Comparison of ENCODE assay signal across 21 cellular contexts in the genomic region with DNA sequence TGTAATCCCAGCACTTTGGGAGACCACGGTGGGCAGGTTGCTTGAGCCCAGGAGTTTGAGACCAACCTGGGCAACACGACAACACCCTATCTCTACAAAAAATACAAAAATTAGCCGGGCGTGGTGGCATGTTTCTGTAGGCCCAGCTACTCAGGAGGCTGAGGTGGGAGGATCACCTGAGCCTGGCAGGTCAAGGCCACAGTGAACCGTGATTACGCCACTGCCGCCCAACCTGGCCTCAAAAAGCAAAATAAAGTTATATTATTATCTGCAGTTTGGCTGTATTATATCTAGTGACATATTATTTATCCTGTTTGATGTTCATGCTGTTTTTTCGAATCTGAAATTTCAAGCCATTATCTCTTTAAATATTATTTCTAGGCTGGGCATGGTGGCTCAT. TPM values are rescaled to one million over a fixed set of nuclear protein-coding genes. Genes with fewer than 3 reads are reported as not detected.
DNase-seq lines count a peak whose midpoint lies in the region; ATAC-seq and TF ChIP-seq lines count a peak whose summit lies in the region.
"Had no signal": no experiment of that assay in that cellular context is flagged by ENCODE, and none has a peak within 500 bp of the region (broad histone marks: within the 10 kb centered on the region; RNA-seq: fewer than 3 reads in every experiment).

No MANE protein-coding gene starts in this region.

- H3K4me1 Mint-ChIP-seq in CD4-positive, CD25-positive, alpha-beta regulatory T cell: peaks cover 5 to 45% (median 19%) of the 10 kb centered on the region in 4 donors
- H3K4me1 Mint-ChIP-seq in GM23338 (peaks cover 31% of the 10 kb centered on the region), mesothelial cell of epicardium (peaks cover 19% of the 10 kb centered on the region)

- H3K9me3 Mint-ChIP-seq in CD4-positive, CD25-positive, alpha-beta regulatory T cell: no peaks in the 10 kb centered on the region
- H3K9me3 Mint-ChIP-seq in GM23338: no peaks in the 10 kb centered on the region
- no peaks in the 10 kb centered on the region for H3K9me3 Mint-ChIP-seq in mesothelial cell of epicardium
- H3K9me3 Mint-ChIP-seq: CD14-positive monocyte; CD4-positive, alpha-beta memory T cell; H9 had no signal

- H3K27ac Mint-ChIP-seq in CD4-positive, CD25-positive, alpha-beta regulatory T cell: peak overlapping the region in 2 of 3 donors; percentile 51 to 55
- H3K27ac Mint-ChIP-seq in GM23338 (no peak overlapping the region), mesothelial cell of epicardium (peak overlapping the region; percentile 86)
- H3K27ac Mint-ChIP-seq: CD14-positive monocyte had no signal

- H3K9me3 ChIP-seq in right atrium auricular region (no peaks in the 10 kb centered on the region), uterus (no peaks in the 10 kb centered on the region)
- no peaks in the 10 kb centered on the region for H3K9me3 ChIP-seq in CD4-positive, CD25-positive, alpha-beta regulatory T cell (ENCODE audit: control insufficient read depth in 2 of 2, low read length in 2 of 2)
- H3K9me3 ChIP-seq: A549; BE2C; BLaER1 treated with 17β-estradiol and CSF1 and Interleukin-3, amounts not matched to agents 10 nM and 100 nM; Caco-2 had no signal

- peaks cover 12% of the 10 kb centered on the region for H3K36me3 Mint-ChIP-seq in CD4-positive, CD25-positive, alpha-beta regulatory T cell
- H3K36me3 Mint-ChIP-seq in GM23338 (ENCODE audit: low read depth) (peaks cover 9% of the 10 kb centered on the region; the same call in 2 of the 3 replicates), mesothelial cell of epicardium (peaks cover 17% of the 10 kb centered on the region)

- H3K27ac ChIP-seq in right atrium auricular region (no peak overlapping the region), GM23338 (ENCODE audit: low read depth) (0 out of 2 replicates have a peak overlapping the region, but pooled peaks have one; percentile 10), uterus (no peak overlapping the region)
- no peak overlapping the region for H3K27ac ChIP-seq in CD4-positive, CD25-positive, alpha-beta regulatory T cell (ENCODE audit: insufficient read depth, low read length, poor library complexity, severe bottlenecking)
- H3K27ac ChIP-seq: A549; BLaER1 treated with 17β-estradiol and CSF1 and Interleukin-3, amounts not matched to agents 10 nM and 100 nM had no signal

- intact Hi-C loops in Right ventricle myocardium inferior (cut with DNase I) (no loop called here), uterus (cut with DNase I; ENCODE audit: low total_unique reads) (no loop called here)

- H3K4me3 ChIP-seq in right atrium auricular region: no peak overlapping the region
- no peak overlapping the region for H3K4me3 ChIP-seq in CD4-positive, CD25-positive, alpha-beta regulatory T cell (ENCODE audit: low read depth, low read length)
- H3K4me3 ChIP-seq in GM23338: no peak overlapping the region
- no peak overlapping the region for H3K4me3 ChIP-seq in uterus
- H3K4me3 ChIP-seq: A549; BLaER1 treated with 17β-estradiol and CSF1 and Interleukin-3, amounts not matched to agents 10 nM and 100 nM had no signal

- ATAC-seq in Right ventricle myocardium inferior: no peak
- no peak for ATAC-seq in CD4-positive, CD25-positive, alpha-beta regulatory T cell (ENCODE audit: low read depth in 2 of 2)
- ATAC-seq in GM23338: no peak
- ATAC-seq: A549, HCT116 had no signal

- H4K20me1 ChIP-seq in GM23338 (replicated peaks; ENCODE audit: insufficient read depth): peaks cover 21% of the 10 kb centered on the region

- no peak overlapping the region for H2AFZ ChIP-seq in GM23338

- peaks cover 40% of the 10 kb centered on the region for H3K79me2 ChIP-seq in GM23338 (replicated peaks; ENCODE audit: insufficient read depth)

- peaks cover 6% of the 10 kb centered on the region for H3K36me3 ChIP-seq in right atrium auricular region
- H3K36me3 ChIP-seq in CD4-positive, CD25-positive, alpha-beta regulatory T cell (ENCODE audit: control insufficient read depth, insufficient read depth, low read length): peaks cover 7% of the 10 kb centered on the region
- H3K36me3 ChIP-seq in GM23338 (ENCODE audit: insufficient read depth): no peaks in the 10 kb centered on the region; the same call in 1 of the 2 replicates
- no peaks in the 10 kb centered on the region for H3K36me3 ChIP-seq in uterus

- DNase-seq in Right ventricle myocardium inferior (ENCODE audit: missing footprints) (peak; percentile 30), right atrium auricular region (ENCODE audit: low spot score) (no peak), GM23338 (ENCODE audit: low spot score) (no peak), mesothelial cell of epicardium (ENCODE audit: low spot score in 2 of 2, unreplicated experiment in 2 of 2) (no peak), uterus (no peak)
- no peak for DNase-seq in CD4-positive, CD25-positive, alpha-beta regulatory T cell
- no peak for DNase-seq in activated CD4-positive, alpha-beta T cell treated with anti-CD3 and anti-CD28 coated beads, Interleukin-2, amount 50 U/mL, for 1 hour
- DNase-seq: 8988T; ACHN; AML-193; BE2C; Caco-2; CD4-positive, alpha-beta memory T cell; DMS 273 treated with DMSO at 0.1 percent for 48 hours; DMS79; GF-D8; H9 had no signal

- no peaks in the 10 kb centered on the region for H3K27me3 Mint-ChIP-seq in CD4-positive, CD25-positive, alpha-beta regulatory T cell
- peaks cover 3% of the 10 kb centered on the region for H3K27me3 Mint-ChIP-seq in GM23338 (ENCODE audit: insufficient read depth, low read depth, poor library complexity)
- H3K27me3 Mint-ChIP-seq in mesothelial cell of epicardium (ENCODE audit: low read depth): no peaks in the 10 kb centered on the region
- H3K27me3 Mint-ChIP-seq: CD4-positive, alpha-beta memory T cell had no signal

- H3K9me2 ChIP-seq in GM23338 (ENCODE audit: insufficient read depth): no peaks in the 10 kb centered on the region

- H3K4me1 ChIP-seq in right atrium auricular region (peaks cover 0 to 14% of the 10 kb centered on the region in 2 donors), GM23338 (ENCODE audit: insufficient read depth) (peaks cover 24% of the 10 kb centered on the region), uterus (no peaks in the 10 kb centered on the region)
- H3K4me1 ChIP-seq in CD4-positive, CD25-positive, alpha-beta regulatory T cell (ENCODE audit: control insufficient read depth, insufficient read depth, low read length, poor library complexity, severe bottlenecking): peaks cover 16% of the 10 kb centered on the region

- H3F3A ChIP-seq in GM23338 (replicated peaks; ENCODE audit: low read depth): 0 out of 2 replicates have a peak, but pooled peaks cover 12% of the 10 kb centered on the region

- H3K27me3 ChIP-seq in right atrium auricular region: no peaks in the 10 kb centered on the region
- H3K27me3 ChIP-seq in CD4-positive, CD25-positive, alpha-beta regulatory T cell (ENCODE audit: control insufficient read depth, insufficient read depth, low read length): no peaks in the 10 kb centered on the region
- H3K27me3 ChIP-seq in GM23338 (ENCODE audit: insufficient read depth): no peaks in the 10 kb centered on the region
- H3K27me3 ChIP-seq in uterus: no peaks in the 10 kb centered on the region
- H3K27me3 ChIP-seq: BE2C had no signal

- no peak for TF ChIP-seq POLR2A in uterus (IDR thresholded peaks at IDR 0.05)

- peak overlapping the region in 1 of 4 donors; percentile 43 for H3K4me3 Mint-ChIP-seq in CD4-positive, CD25-positive, alpha-beta regulatory T cell
- no peak overlapping the region for H3K4me3 Mint-ChIP-seq in GM23338
- H3K4me3 Mint-ChIP-seq in mesothelial cell of epicardium: no peak overlapping the region
- H3K4me3 Mint-ChIP-seq: CD14-positive monocyte; CD4-positive, alpha-beta memory T cell; H9 had no signal

- no peak for TF ChIP-seq CTCF in right atrium auricular region (IDR thresholded peaks at IDR 0.05)
- TF ChIP-seq CTCF in GM23338 (conservative IDR thresholded peaks at IDR 0.05; ENCODE audit: low read depth in 2 of 2): no peak
- TF ChIP-seq CTCF in mesothelial cell of epicardium (IDR thresholded peaks at IDR 0.05; ENCODE audit: unreplicated experiment): no peak
- TF ChIP-seq CTCF in uterus (IDR thresholded peaks at IDR 0.05): no peak

- no peak overlapping the region for H3K4me2 ChIP-seq in GM23338
- H3K4me2 ChIP-seq: A549; BLaER1 treated with 17β-estradiol and CSF1 and Interleukin-3, amounts not matched to agents 10 nM and 100 nM had no signal

TF ChIP-seq in GM23338, 12 proteins besides CTCF, POLR2A, EP300 and RAD21 (continues in another document):
- no peak for TF ChIP-seq ZNF114 (CRISPR knock-in tag; IDR thresholded peaks at IDR 0.05)
- TF ChIP-seq, protein P1, sequence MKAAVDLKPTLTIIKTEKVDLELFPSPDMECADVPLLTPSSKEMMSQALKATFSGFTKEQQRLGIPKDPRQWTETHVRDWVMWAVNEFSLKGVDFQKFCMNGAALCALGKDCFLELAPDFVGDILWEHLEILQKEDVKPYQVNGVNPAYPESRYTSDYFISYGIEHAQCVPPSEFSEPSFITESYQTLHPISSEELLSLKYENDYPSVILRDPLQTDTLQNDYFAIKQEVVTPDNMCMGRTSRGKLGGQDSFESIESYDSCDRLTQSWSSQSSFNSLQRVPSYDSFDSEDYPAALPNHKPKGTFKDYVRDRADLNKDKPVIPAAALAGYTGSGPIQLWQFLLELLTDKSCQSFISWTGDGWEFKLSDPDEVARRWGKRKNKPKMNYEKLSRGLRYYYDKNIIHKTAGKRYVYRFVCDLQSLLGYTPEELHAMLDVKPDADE (IDR thresholded peaks at IDR 0.05): no peak
- no peak for TF ChIP-seq JUNB (IDR thresholded peaks at IDR 0.05; ENCODE audit: unreplicated experiment)

RNA-seq across cellular contexts. Expression of a gene that starts 26.5 kb away (rescaled TPM):
- 25.6 TPM for total RNA-seq in Right ventricle myocardium inferior
- 10 to 100 TPM; 13.5 to 16.9 TPM for total RNA-seq in right atrium auricular region
- total RNA-seq in CD4-positive, CD25-positive, alpha-beta regulatory T cell: 22.1 TPM
- polyA plus RNA-seq in CD4-positive, CD25-positive, alpha-beta regulatory T cell: 10 to 100 TPM; 10.5 to 17.5 (median 14.6) TPM
- total RNA-seq in GM23338 (2014; rRNA removed; shearing (Covaris generic)): 36.8 and 39.8 TPM in 2 replicates
- 12.1 and 12.3 TPM in 2 replicates for polyA plus RNA-seq in GM23338 (2016; fragmentation: Nextera tagmentation; extraction: Ambion mirVana)
- 46.5 to 53.0 TPM (median 47.4 TPM) in 3 replicates for total RNA-seq in mesothelial cell of epicardium
- 10 to 100 TPM in 2 of 4 donors, 1 to 10 TPM in 2; 6.2 to 57.9 (median 27.5) TPM for total RNA-seq in uterus

RNA-seq across cellular contexts. Expression of a gene that starts 42.0 kb away (rescaled TPM):
- total RNA-seq in Right ventricle myocardium inferior (7.5 TPM), right atrium auricular region (10 to 100 TPM in 1 of 2 donors, 1 to 10 TPM in 1; 9.5 to 10.2 TPM), mesothelial cell of epicardium (26.0 to 29.4 TPM (median 27.7 TPM) in 3 replicates), uterus (10 to 100 TPM; 12.1 to 65.3 (median 22.9) TPM)
- 28.5 TPM for total RNA-seq in CD4-positive, CD25-positive, alpha-beta regulatory T cell
- 10 to 100 TPM in 1 of 4 donors, 1 to 10 TPM in 3; 5.7 to 11.5 (median 7.7) TPM for polyA plus RNA-seq in CD4-positive, CD25-positive, alpha-beta regulatory T cell
- 4.0 and 8.0 TPM in 2 replicates for total RNA-seq in GM23338 (2014; rRNA removed; shearing (Covaris generic))
- 1.5 and 2.3 TPM in 2 replicates for polyA plus RNA-seq in GM23338 (2016; fragmentation: Nextera tagmentation; extraction: Ambion mirVana)
